ENCODE assay signal across 8 cellular contexts in the genomic region with DNA sequence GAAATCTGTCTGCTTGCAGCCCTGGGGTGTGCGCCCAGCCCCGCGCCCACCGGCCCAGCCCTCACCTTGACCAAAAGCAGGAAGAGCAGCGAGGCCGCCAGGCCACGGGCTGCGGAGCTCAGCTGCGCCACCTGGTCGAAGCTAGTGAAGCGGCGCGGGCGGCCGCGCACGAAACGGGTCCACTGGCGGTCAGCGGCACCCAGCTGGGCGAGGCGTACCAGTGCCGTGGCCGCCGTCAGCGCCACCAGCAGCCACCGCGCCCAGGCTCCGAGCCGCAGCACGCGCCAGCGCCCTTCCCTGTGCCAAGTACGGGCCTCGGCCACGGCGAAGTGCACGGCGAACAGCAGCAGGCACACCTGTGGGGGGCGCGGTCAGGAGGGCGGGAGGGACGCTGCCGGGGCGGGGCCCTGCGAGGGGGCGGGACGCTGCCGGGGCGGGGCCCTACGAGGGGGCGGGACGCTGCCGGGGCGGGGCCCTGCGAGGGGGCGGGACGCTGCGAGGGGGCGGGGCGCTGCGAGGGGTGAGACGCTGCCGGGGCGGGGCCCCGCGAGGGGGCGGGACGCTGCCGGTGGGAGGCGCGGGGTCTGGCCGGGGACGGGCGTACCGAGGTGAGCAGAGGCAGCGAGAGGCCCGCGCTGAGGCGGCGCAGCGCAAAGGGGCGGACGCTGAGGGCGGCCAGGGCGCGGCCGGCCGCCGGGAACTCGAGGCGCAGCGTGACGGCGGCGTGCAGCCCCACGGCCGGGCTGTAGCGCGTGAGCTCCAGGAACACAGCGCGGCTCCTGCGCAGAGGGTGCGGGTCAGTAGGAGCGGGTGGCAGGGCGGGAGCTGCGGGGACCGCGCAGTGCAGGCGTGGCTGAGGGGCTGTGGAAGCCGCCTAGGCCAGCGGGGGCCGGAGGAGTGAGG. TPM values are rescaled to one million over a fixed set of nuclear protein-coding genes. Genes with fewer than 3 reads are reported as not detected.
A peak's percentile ranks its signal among the peaks of the same experiment; 100 is the strongest.
DNase-seq lines count a peak whose midpoint lies in the region; ATAC-seq, FAIRE-seq and TF ChIP-seq lines count a peak whose summit lies in the region.

No MANE protein-coding gene starts in this region.

- peak overlapping the region; percentile 91 for H3K4me2 ChIP-seq in neuronal stem cell (ENCODE audit: insufficient read depth, low read length, poor library complexity, severe bottlenecking)

- H3K79me1 ChIP-seq in neuronal stem cell (ENCODE audit: low read depth, low read length): peaks cover 13% of the 10 kb centered on the region

- WGBS in neuronal stem cell (ENCODE audit: extremely low coverage in 2 of 2, insufficient read length in 2 of 2, insufficient replicate concordance in 1 of 2), 2 donors: no CpG with 5 or more reads among the region's 113 CpGs

- H3K9me3 ChIP-seq in Peyer's patch (no peaks in the 10 kb centered on the region), neuronal stem cell (replicated peaks in 1 of 2; ENCODE audit: control insufficient read depth in 2 of 2, insufficient read depth in 1 of 2, low read depth in 1 of 2, low read length in 2 of 2) (no peaks in the 10 kb centered on the region)

- peak overlapping the region; percentile 78 for H2BK5ac ChIP-seq in neuronal stem cell (ENCODE audit: low read length)

- peak overlapping the region; percentile 6 to 54 (median 40) for H3K4me3 ChIP-seq in Peyer's patch
- no peak overlapping the region for H3K4me3 ChIP-seq in foreskin fibroblast (ENCODE audit: low read depth in 1 of 2, low read length in 2 of 2)
- peak overlapping the region in 1 of 2 donors; percentile 82 for H3K4me3 ChIP-seq in neuronal stem cell (ENCODE audit: low read length in 2 of 2)

- H3K36me3 ChIP-seq in Peyer's patch (peaks cover 0 to 82% (median 0%) of the 10 kb centered on the region in 3 donors), neuronal stem cell (replicated peaks in 1 of 2; ENCODE audit: control insufficient read depth in 2 of 2, insufficient read depth in 2 of 2, low read length in 2 of 2) (peaks cover 47 to 92% of the 10 kb centered on the region in 2 donors)

- H2BK15ac ChIP-seq in neuronal stem cell (ENCODE audit: low read length): peak overlapping the region; percentile 98

- H4K8ac ChIP-seq in neuronal stem cell (ENCODE audit: low read depth, low read length): peak overlapping the region; percentile 82

- peak overlapping the region; percentile 98 for H2AK5ac ChIP-seq in neuronal stem cell (ENCODE audit: low read depth, low read length)

- TF ChIP-seq CTCF in Peyer's patch (IDR thresholded peaks at IDR 0.05) (peak in 4 of 6 experiments; percentile 10 to 62 (median 56)), foreskin fibroblast (IDR thresholded peaks at IDR 0.05; ENCODE audit: low read depth, low read length) (no peak)

- H3K9ac ChIP-seq in neuronal stem cell (ENCODE audit: low read depth, low read length, poor library complexity): peak overlapping the region; percentile 97

- no peak overlapping the region for H4K91ac ChIP-seq in neuronal stem cell (ENCODE audit: low read depth, low read length, poor library complexity)

- H3K27ac ChIP-seq in Peyer's patch (peak overlapping the region; percentile 42 to 92 (median 80)), neuronal stem cell (replicated peaks; ENCODE audit: low read length) (peak overlapping the region; percentile 54)

- H3K4me1 ChIP-seq in Peyer's patch: peaks cover 0 to 30% (median 0%) of the 10 kb centered on the region in 4 donors
- peaks cover 0 to 16% of the 10 kb centered on the region in 2 donors for H3K4me1 ChIP-seq in neuronal stem cell (ENCODE audit: control insufficient read depth in 2 of 2, insufficient read depth in 1 of 2, low read depth in 1 of 2, low read length in 2 of 2)

- peak overlapping the region; percentile 94 for H2BK12ac ChIP-seq in neuronal stem cell (ENCODE audit: low read length)

- H3K18ac ChIP-seq in neuronal stem cell (ENCODE audit: low read length): peak overlapping the region; percentile 99

- no peaks in the 10 kb centered on the region for H3K27me3 ChIP-seq in Peyer's patch
- no peaks in the 10 kb centered on the region for H3K27me3 ChIP-seq in neuronal stem cell (ENCODE audit: control insufficient read depth in 3 of 3, insufficient read depth in 3 of 3, low read depth in 1 of 3, low read length in 3 of 3)

- no peak for FAIRE-seq in GM19239 (lab: Jason Lieb, UNC)

- peak overlapping the region; percentile 98 for H3K23ac ChIP-seq in neuronal stem cell (ENCODE audit: low read depth, low read length, poor library complexity)

- H2AFZ ChIP-seq in neuronal stem cell (ENCODE audit: low read length): no peak overlapping the region

- H2BK120ac ChIP-seq in neuronal stem cell (ENCODE audit: low read depth, low read length): no peak overlapping the region

- DNase-seq in DMS53 (lab: John Stamatoyannopoulos, UW) (peak; percentile 95), Peyer's patch (peak; percentile 51 to 96 (median 88)), foreskin fibroblast (peak; percentile 23 to 64), neuronal stem cell (ENCODE audit: low spot score) (peak; percentile 87), GM19239 (ENCODE audit: insufficient read length, low spot score) (no peak), NOMO-1 (lab: John Stamatoyannopoulos, UW; ENCODE audit: unreplicated experiment in 2 of 2) (no peak), putamen (ENCODE audit: low spot score) (no peak)

- H3K14ac ChIP-seq in neuronal stem cell (ENCODE audit: low read length): peak overlapping the region; percentile 100

- H3K4ac ChIP-seq in neuronal stem cell (ENCODE audit: low read length): peak overlapping the region; percentile 66

- TF ChIP-seq POLR2A in Peyer's patch (IDR thresholded peaks at IDR 0.05): peak; percentile 41 to 66

- ATAC-seq in HG03175 (IDR thresholded peaks at IDR 0.05; ENCODE audit: unreplicated experiment): no peak

RNA-seq across cellular contexts. Expression of gene TSC2, which starts 43.3 kb away (rescaled TPM):
- total RNA-seq in Peyer's patch: 100 to 1,000 TPM in 3 of 4 donors, 10 to 100 TPM in 1; 98.4 to 220 (median 141) TPM
- 54.6 TPM for polyA plus RNA-seq in neuronal stem cell (2013, experiment 1 of 2)
- 53.2 TPM for polyA plus RNA-seq in neuronal stem cell (2013, experiment 2 of 2)

RNA-seq across cellular contexts. Expression of gene NTHL1, which starts 43.4 kb away (rescaled TPM):
- 10 to 100 TPM; 14.9 to 28.8 (median 19.9) TPM for total RNA-seq in Peyer's patch
- 28.2 TPM for polyA plus RNA-seq in neuronal stem cell (2013, experiment 1 of 2)
- polyA plus RNA-seq in neuronal stem cell (2013, experiment 2 of 2): 27.7 TPM

RNA-seq across cellular contexts. Expression of gene PKD1, which starts 44.6 kb away (rescaled TPM):
- total RNA-seq in Peyer's patch: 100 to 1,000 TPM in 3 of 4 donors, 10 to 100 TPM in 1; 64.6 to 305 (median 188) TPM
- 27.8 TPM for polyA plus RNA-seq in neuronal stem cell (2013, experiment 1 of 2)
- polyA plus RNA-seq in neuronal stem cell (2013, experiment 2 of 2): 26.3 TPM

RNA-seq across cellular contexts. Expression of gene RAB26, which starts 57.4 kb away (rescaled TPM):
- 10 to 100 TPM; 17.9 to 33.8 (median 24.3) TPM for total RNA-seq in Peyer's patch
- 4.2 TPM for polyA plus RNA-seq in neuronal stem cell (2013, experiment 1 of 2)
- 3.9 TPM for polyA plus RNA-seq in neuronal stem cell (2013, experiment 2 of 2)

Comparison
In these comparisons a context has a peak if more than half of its experiments do, and no peak if none do; other contexts are left out.
1. DNase-seq: peak in DMS53 (single experiment), Peyer's patch (3 of 3), foreskin fibroblast (2 of 2) and neuronal stem cell (single experiment); none in GM19239 (single experiment), NOMO-1 (0 of 2) and putamen (single experiment).
2. H3K4me3 ChIP-seq: peak in Peyer's patch (4 of 4); none in foreskin fibroblast (0 of 2).